In genomic region chr2:239040152-239040761, GRCh38 we compare ENCODE assay signal across 21 cellular contexts.
DNase-seq lines count a peak whose midpoint lies in the region; ATAC-seq lines count a peak whose summit lies in the region.
"Had no signal": no experiment of that assay in that cellular context is flagged by ENCODE, and none has a peak within 500 bp of the region (broad histone marks: within the 10 kb centered on the region; RNA-seq: fewer than 3 reads in every experiment).

No MANE protein-coding gene starts in this region.

- no peak overlapping the region for H3K4me3 ChIP-seq in ectodermal cell (ENCODE audit: insufficient read depth, low read depth, low read length)
- H3K4me3 ChIP-seq: skin epidermis had no signal

- H3K27me3 ChIP-seq in ectodermal cell (ENCODE audit: control insufficient read depth, insufficient read depth, low read length, poor library complexity, severe bottlenecking): no peaks in the 10 kb centered on the region

- H3K9me3 ChIP-seq in ectodermal cell (ENCODE audit: control insufficient read depth, low read length): no peaks in the 10 kb centered on the region
- H3K9me3 ChIP-seq: SK-N-SH had no signal

- DNase-seq in amygdala (lab: John Stamatoyannopoulos, UW) (peak in 42 of 56 donors; percentile 13 to 80 (median 54)), middle frontal gyrus (ENCODE audit: extremely low spot score, low spot score) (peak; percentile 36), superior temporal gyrus (ENCODE audit: extremely low spot score) (peak; percentile 92), NCI-H774 (lab: John Stamatoyannopoulos, UW) (no peak), NCI-H2196 treated with DMSO at 0.1 percent for 48 hours (lab: John Stamatoyannopoulos, UW; ENCODE audit: unreplicated experiment) (no peak)
- DNase-seq: activated CD4-positive, alpha-beta T cell treated with anti-CD3 and anti-CD28 coated beads, Interleukin-2, amount 50 U/mL, for 48 hours; CD4-positive, alpha-beta T cell; central memory CD4-positive, alpha-beta T cell; HCEC 1CT; kidney; mammary epithelial cell; NCI-H1048; NCI-H1694; NCI-H2171 treated with DMSO at 0.1 percent for 48 hours; NCI-H526; SK-N-SH; T-helper 17 cell had no signal

- H3K27ac ChIP-seq in ectodermal cell (ENCODE audit: insufficient read depth, low read depth, low read length, poor library complexity, severe bottlenecking): peak overlapping the region; percentile 16
- H3K27ac ChIP-seq: skin epidermis had no signal

- H3K36me3 ChIP-seq in ectodermal cell (ENCODE audit: control insufficient read depth, insufficient read depth, low read length): no peaks in the 10 kb centered on the region

- H3K4me1 ChIP-seq in ectodermal cell (ENCODE audit: control insufficient read depth, insufficient read depth, low read length): peaks cover 8% of the 10 kb centered on the region

- ATAC-seq in HG02852 (IDR thresholded peaks at IDR 0.05; ENCODE audit: unreplicated experiment): no peak
- ATAC-seq: activated CD4-positive, CD25-positive, alpha-beta regulatory T cell treated with anti-CD3 and anti-CD28 coated beads, Interleukin-2, amount 50 U/mL, for 24 hours; T-helper 17 cell had no signal

- 78 to 85% methylated on average over 15 of the region's 15 CpGs for WGBS in ectodermal cell, 2 experiments

Comparison
In these comparisons a context has a peak if more than half of its experiments do, and no peak if none do; other contexts are left out.
1. DNase-seq: peak in amygdala (42 of 56), middle frontal gyrus (single experiment) and superior temporal gyrus (single experiment); none in NCI-H774 (single experiment) and NCI-H2196 treated with DMSO at 0.1 percent for 48 hours (single experiment).